Comparison of ENCODE assay signal across 18 cellular contexts in genomic region chr7:939843-940242, GRCh38. TPM values are rescaled to one million over a fixed set of nuclear protein-coding genes. Genes with fewer than 3 reads are reported as not detected.
DNase-seq lines count a peak whose midpoint lies in the region; ATAC-seq, FAIRE-seq and TF ChIP-seq lines count a peak whose summit lies in the region.
"Had no signal": no experiment of that assay in that cellular context is flagged by ENCODE, and none has a peak within 500 bp of the region (broad histone marks: within the 10 kb centered on the region; RNA-seq: fewer than 3 reads in every experiment).

No MANE protein-coding gene starts in this region.

- WGBS in spleen, 5 donors, result 87 to 94% (median 88%) methylated on average over 4 of the region's 4 CpGs

- H3K4me1 ChIP-seq in CD8-positive, alpha-beta memory T cell (ENCODE audit: insufficient read depth, low read length), result no peaks in the 10 kb centered on the region
- H3K4me1 ChIP-seq in spleen, result peaks cover 0 to 4% (median 0%) of the 10 kb centered on the region in 6 donors
- no peaks in the 10 kb centered on the region for H3K4me1 ChIP-seq in lower lobe of right lung

- H3K27ac Mint-ChIP-seq in activated CD4-positive, alpha-beta T cell treated with anti-CD3 and anti-CD28 coated beads, Interleukin-2, amount 10 ng/mL, durations not matched to agents 24 days and 14 days, result peak overlapping the region; percentile 25
- H3K27ac Mint-ChIP-seq in activated CD4-positive, alpha-beta T cell treated with anti-CD3 and anti-CD28 coated beads, Interleukin-2, amount 10 ng/mL, durations not matched to agents 7 days and 5 days, result no peak overlapping the region
- peak overlapping the region in 6 of 8 donors; percentile 29 to 84 (median 74) for H3K27ac Mint-ChIP-seq in CD8-positive, alpha-beta memory T cell
- H3K27ac Mint-ChIP-seq in central memory CD8-positive, alpha-beta T cell (ENCODE audit: low read depth), result peak overlapping the region; percentile 83
- H3K27ac Mint-ChIP-seq: CD4-positive, CD25-positive, alpha-beta regulatory T cell had no signal

- CTCF ChIA-PET in activated CD4-positive, alpha-beta T cell treated with anti-CD3 and anti-CD28 coated beads, Interleukin-2, amount 10 ng/mL, durations not matched to agents 7 days and 5 days (lab: Charles Lee), result interaction anchor here (0.6 to 1.2 kb wide), 2 partner anchors 39 to 525 kb away, joined by 3 read pairs; no protein-coding TSS in a partner anchor
- CTCF ChIA-PET in CD8-positive, alpha-beta memory T cell (lab: Charles Lee), result no interaction called here

- FAIRE-seq in D721Med (lab: Jason Lieb, UNC), result no peak
- FAIRE-seq: H54, K562 had no signal

- H3K27me3 ChIP-seq in CD8-positive, alpha-beta memory T cell (ENCODE audit: insufficient read depth, low read length, poor library complexity, severe bottlenecking), result no peaks in the 10 kb centered on the region
- H3K27me3 ChIP-seq in spleen (replicated peaks in 1 of 7) (peaks cover 0 to 3% (median 0%) of the 10 kb centered on the region in 7 donors), lower lobe of right lung (ENCODE audit: low read depth) (no peaks in the 10 kb centered on the region)

- TF ChIP-seq POLR2A in spleen (IDR thresholded peaks at IDR 0.05), result no peak

- H3K4me3 ChIP-seq in CD8-positive, alpha-beta memory T cell (ENCODE audit: low read length), result no peak overlapping the region
- H3K4me3 ChIP-seq in spleen (no peak overlapping the region), lower lobe of right lung (no peak overlapping the region)
- H3K4me3 ChIP-seq: K562 had no signal

- peaks cover 22% of the 10 kb centered on the region for H3K4me1 Mint-ChIP-seq in activated CD4-positive, alpha-beta T cell treated with anti-CD3 and anti-CD28 coated beads, Interleukin-2, amount 10 ng/mL, durations not matched to agents 24 days and 14 days
- peaks cover 12% of the 10 kb centered on the region for H3K4me1 Mint-ChIP-seq in activated CD4-positive, alpha-beta T cell treated with anti-CD3 and anti-CD28 coated beads, Interleukin-2, amount 10 ng/mL, durations not matched to agents 7 days and 5 days
- peaks cover 19 to 31% (median 29%) of the 10 kb centered on the region in 3 donors for H3K4me1 Mint-ChIP-seq in CD8-positive, alpha-beta memory T cell
- peaks cover 32% of the 10 kb centered on the region for H3K4me1 Mint-ChIP-seq in central memory CD8-positive, alpha-beta T cell

- peaks cover 26% of the 10 kb centered on the region for H3K36me3 Mint-ChIP-seq in activated CD4-positive, alpha-beta T cell treated with anti-CD3 and anti-CD28 coated beads, Interleukin-2, amount 10 ng/mL, durations not matched to agents 24 days and 14 days (ENCODE audit: low read depth)
- peaks cover 2% of the 10 kb centered on the region for H3K36me3 Mint-ChIP-seq in activated CD4-positive, alpha-beta T cell treated with anti-CD3 and anti-CD28 coated beads, Interleukin-2, amount 10 ng/mL, durations not matched to agents 7 days and 5 days (ENCODE audit: low read depth)
- H3K36me3 Mint-ChIP-seq in CD8-positive, alpha-beta memory T cell, result peaks cover 0 to 4% (median 3%) of the 10 kb centered on the region in 3 donors
- H3K36me3 Mint-ChIP-seq in central memory CD8-positive, alpha-beta T cell (ENCODE audit: insufficient read depth), result peaks cover 6% of the 10 kb centered on the region
- H3K36me3 Mint-ChIP-seq: CD4-positive, CD25-positive, alpha-beta regulatory T cell had no signal

- H3K9me3 ChIP-seq in CD8-positive, alpha-beta memory T cell (ENCODE audit: low read length), result no peaks in the 10 kb centered on the region
- H3K9me3 ChIP-seq in spleen, result peaks cover 0 to 11% (median 0%) of the 10 kb centered on the region in 8 donors
- H3K9me3 ChIP-seq in lower lobe of right lung, result no peaks in the 10 kb centered on the region

- no peak overlapping the region for H3K4me3 Mint-ChIP-seq in activated CD4-positive, alpha-beta T cell treated with anti-CD3 and anti-CD28 coated beads, Interleukin-2, amount 10 ng/mL, durations not matched to agents 24 days and 14 days
- no peak overlapping the region for H3K4me3 Mint-ChIP-seq in activated CD4-positive, alpha-beta T cell treated with anti-CD3 and anti-CD28 coated beads, Interleukin-2, amount 10 ng/mL, durations not matched to agents 7 days and 5 days
- H3K4me3 Mint-ChIP-seq in CD8-positive, alpha-beta memory T cell, result peak overlapping the region in 1 of 7 donors; percentile 23
- H3K4me3 Mint-ChIP-seq in central memory CD8-positive, alpha-beta T cell, result no peak overlapping the region
- H3K4me3 Mint-ChIP-seq: CD4-positive, CD25-positive, alpha-beta regulatory T cell had no signal

- intact Hi-C loops in activated CD4-positive, alpha-beta T cell treated with anti-CD3 and anti-CD28 coated beads, Interleukin-2, amount 10 ng/mL, durations not matched to agents 24 days and 14 days (cut with micrococcal nuclease), result no loop called here
- intact Hi-C loops in spleen (cut with DNase I; ENCODE audit: low total_unique reads), result no loop called here
- intact Hi-C loops in lower lobe of right lung (cut with DNase I), result no loop called here

- POLR2A ChIA-PET in activated CD4-positive, alpha-beta T cell treated with anti-CD3 and anti-CD28 coated beads, Interleukin-2, amount 10 ng/mL, durations not matched to agents 7 days and 5 days (lab: Charles Lee), result no interaction called here
- POLR2A ChIA-PET in CD8-positive, alpha-beta memory T cell (lab: Charles Lee), result no interaction called here

- TF ChIP-seq CTCF in spleen (IDR thresholded peaks at IDR 0.05 in 8 of 11, conservative IDR thresholded peaks at IDR 0.05 in 3 of 11) (no peak), D721Med (IDR thresholded peaks at IDR 0.05; ENCODE audit: insufficient read depth, missing control alignments) (no peak), lower lobe of right lung (IDR thresholded peaks at IDR 0.05) (no peak), omental fat pad (IDR thresholded peaks at IDR 0.05) (no peak)

- no peaks in the 10 kb centered on the region for H3K36me3 ChIP-seq in CD8-positive, alpha-beta memory T cell (ENCODE audit: insufficient read depth, low read length)
- H3K36me3 ChIP-seq in spleen (peaks cover 0 to 20% (median 0%) of the 10 kb centered on the region in 6 donors), lower lobe of right lung (no peaks in the 10 kb centered on the region)

- no peak for DNase-seq in activated CD4-positive, alpha-beta T cell treated with anti-CD3 and anti-CD28 coated beads, Interleukin-2, amount 10 ng/mL, durations not matched to agents 24 days and 14 days
- no peak for DNase-seq in activated CD4-positive, alpha-beta T cell treated with anti-CD3 and anti-CD28 coated beads, Interleukin-2, amount 10 ng/mL, durations not matched to agents 7 days and 5 days
- peak in 1 of 5 donors; percentile 3 for DNase-seq in CD8-positive, alpha-beta memory T cell
- no peak for DNase-seq in central memory CD8-positive, alpha-beta T cell (ENCODE audit: low spot score in 2 of 2)
- DNase-seq in spleen (peak; percentile 2), D721Med (ENCODE audit: insufficient read length, low spot score) (no peak), lower lobe of right lung (no peak), omental fat pad (ENCODE audit: low spot score) (no peak)
- DNase-seq: AML-193; CD4-positive, CD25-positive, alpha-beta regulatory T cell; DMS79 treated with DMSO at 0.1 percent for 48 hours; NCI-H1105; NCI-H1694; NCI-H2081 treated with DMSO at 0.1 percent for 48 hours had no signal

- no peak overlapping the region for H3K27ac ChIP-seq in CD8-positive, alpha-beta memory T cell (ENCODE audit: low read depth, low read length)
- H3K27ac ChIP-seq in spleen, result no peak overlapping the region
- no peak overlapping the region for H3K27ac ChIP-seq in lower lobe of right lung
- H3K27ac ChIP-seq: 22Rv1 had no signal

- peaks cover 2% of the 10 kb centered on the region for H3K27me3 Mint-ChIP-seq in activated CD4-positive, alpha-beta T cell treated with anti-CD3 and anti-CD28 coated beads, Interleukin-2, amount 10 ng/mL, durations not matched to agents 24 days and 14 days
- peaks cover 18% of the 10 kb centered on the region for H3K27me3 Mint-ChIP-seq in activated CD4-positive, alpha-beta T cell treated with anti-CD3 and anti-CD28 coated beads, Interleukin-2, amount 10 ng/mL, durations not matched to agents 7 days and 5 days
- no peaks in the 10 kb centered on the region for H3K27me3 Mint-ChIP-seq in CD8-positive, alpha-beta memory T cell
- H3K27me3 Mint-ChIP-seq in central memory CD8-positive, alpha-beta T cell, result no peaks in the 10 kb centered on the region

- no peak for ATAC-seq in central memory CD8-positive, alpha-beta T cell (replicated peaks; ENCODE audit: extremely low read depth, poor library complexity, severe bottlenecking)
- no peak for ATAC-seq in lower lobe of right lung
- ATAC-seq in omental fat pad (ENCODE audit: low FRiP score), result no peak
- ATAC-seq: K562, Panc1 had no signal

- H3K9me3 Mint-ChIP-seq in activated CD4-positive, alpha-beta T cell treated with anti-CD3 and anti-CD28 coated beads, Interleukin-2, amount 10 ng/mL, durations not matched to agents 24 days and 14 days, result peaks cover 7% of the 10 kb centered on the region
- peaks cover 15% of the 10 kb centered on the region for H3K9me3 Mint-ChIP-seq in activated CD4-positive, alpha-beta T cell treated with anti-CD3 and anti-CD28 coated beads, Interleukin-2, amount 10 ng/mL, durations not matched to agents 7 days and 5 days
- peaks cover 0 to 9% (median 0%) of the 10 kb centered on the region in 5 donors for H3K9me3 Mint-ChIP-seq in CD8-positive, alpha-beta memory T cell
- H3K9me3 Mint-ChIP-seq in central memory CD8-positive, alpha-beta T cell, result peaks cover 5% of the 10 kb centered on the region

RNA-seq across cellular contexts. Expression of gene ADAP1, which starts 14.6 kb away (rescaled TPM):
- total RNA-seq in activated CD4-positive, alpha-beta T cell treated with anti-CD3 and anti-CD28 coated beads, Interleukin-2, amount 10 ng/mL, durations not matched to agents 24 days and 14 days, result 65.9 and 70.2 TPM in 2 replicates
- 10 to 100 TPM; 12.4 to 13.5 TPM for total RNA-seq in activated CD4-positive, alpha-beta T cell treated with anti-CD3 and anti-CD28 coated beads, Interleukin-2, amount 10 ng/mL, durations not matched to agents 7 days and 5 days
- 10 to 100 TPM; 67.7 to 77.3 TPM for total RNA-seq in CD8-positive, alpha-beta memory T cell
- 37.7 TPM for polyA plus RNA-seq in CD8-positive, alpha-beta memory T cell
- total RNA-seq in spleen (10 to 100 TPM; 18.1 to 35.4 (median 25.7) TPM), lower lobe of right lung (33.9 TPM), omental fat pad (10 to 100 TPM in 3 of 4 donors, 1 to 10 TPM in 1; 6.7 to 21.7 (median 14.4) TPM)
- 10 to 100 TPM in 2 of 3 donors, 1 to 10 TPM in 1; 8.7 to 38.6 (median 12.8) TPM for polyA plus RNA-seq in spleen

RNA-seq across cellular contexts. Expression of gene COX19, which starts 35.5 kb away (rescaled TPM):
- total RNA-seq in activated CD4-positive, alpha-beta T cell treated with anti-CD3 and anti-CD28 coated beads, Interleukin-2, amount 10 ng/mL, durations not matched to agents 24 days and 14 days, result 15.3 and 22.4 TPM in 2 replicates
- total RNA-seq in activated CD4-positive, alpha-beta T cell treated with anti-CD3 and anti-CD28 coated beads, Interleukin-2, amount 10 ng/mL, durations not matched to agents 7 days and 5 days, result 10 to 100 TPM; 18.2 to 20.1 TPM
- 10 to 100 TPM; 18.9 to 21.3 TPM for total RNA-seq in CD8-positive, alpha-beta memory T cell
- polyA plus RNA-seq in CD8-positive, alpha-beta memory T cell, result 25.9 TPM
- 10 to 100 TPM; 12.4 to 29.1 (median 18.9) TPM for total RNA-seq in spleen
- polyA plus RNA-seq in spleen, result 1 to 10 TPM; 7.1 to 8.9 (median 7.2) TPM
- 12.9 TPM for total RNA-seq in lower lobe of right lung
- 10 to 100 TPM in 2 of 4 donors, 1 to 10 TPM in 2; 8.1 to 16.9 (median 10.0) TPM for total RNA-seq in omental fat pad

RNA-seq across cellular contexts. Expression of gene CYP2W1, which starts 43.1 kb away (rescaled TPM):
- not detected in 2 replicates for total RNA-seq in activated CD4-positive, alpha-beta T cell treated with anti-CD3 and anti-CD28 coated beads, Interleukin-2, amount 10 ng/mL, durations not matched to agents 24 days and 14 days
- not detected for total RNA-seq in activated CD4-positive, alpha-beta T cell treated with anti-CD3 and anti-CD28 coated beads, Interleukin-2, amount 10 ng/mL, durations not matched to agents 7 days and 5 days
- total RNA-seq in CD8-positive, alpha-beta memory T cell, result not detected
- not detected for polyA plus RNA-seq in CD8-positive, alpha-beta memory T cell
- total RNA-seq in spleen (1 to 10 TPM in 1 of 7 donors, under 1 TPM in 4, not detected in 2; 0.13 to 1.2 (median 0.51) TPM), lower lobe of right lung (not detected), omental fat pad (not detected)
- under 1 TPM; 0.05 to 0.80 (median 0.28) TPM for polyA plus RNA-seq in spleen
- total RNA-seq: CD4-positive, CD25-positive, alpha-beta regulatory T cell; K562 had no signal
- polyA plus RNA-seq: CD4-positive, CD25-positive, alpha-beta regulatory T cell; K562 had no signal
